16 cellular contexts compared by ENCODE assay signal in genomic region chr21:46127239-46128105, GRCh38. TPM values are rescaled to one million over a fixed set of nuclear protein-coding genes. Genes with fewer than 3 reads are reported as not detected.
DNase-seq lines count a peak whose midpoint lies in the region; ATAC-seq, FAIRE-seq and TF ChIP-seq lines count a peak whose summit lies in the region.
"Had no signal": no experiment of that assay in that cellular context is flagged by ENCODE, and none has a peak within 500 bp of the region (broad histone marks: within the 10 kb centered on the region; RNA-seq: fewer than 3 reads in every experiment).

No MANE protein-coding gene starts in this region.

- H3K4me3 Mint-ChIP-seq in astrocyte (ENCODE audit: unreplicated experiment): peak overlapping the region; percentile 23
- no peak overlapping the region for H3K4me3 Mint-ChIP-seq in osteocyte (ENCODE audit: unreplicated experiment)

- no peak for TF ChIP-seq EP300 in transverse colon (IDR thresholded peaks at IDR 0.05; ENCODE audit: low read depth)

- H3K27ac ChIP-seq in BLaER1 treated with 17β-estradiol and CSF1 and Interleukin-3, amounts not matched to agents 10 nM and 100 nM: no peak overlapping the region
- H3K27ac ChIP-seq in astrocyte (ENCODE audit: low read depth, low read length) (no peak overlapping the region), right cardiac atrium (ENCODE audit: low read length) (peak overlapping the region; percentile 5), transverse colon (peak overlapping the region in 1 of 4 donors; percentile 8)
- H3K27ac ChIP-seq: gastrocnemius medialis had no signal

- H3K4me1 Mint-ChIP-seq in astrocyte (ENCODE audit: low read depth, unreplicated experiment) (no peaks in the 10 kb centered on the region), osteocyte (ENCODE audit: unreplicated experiment) (no peaks in the 10 kb centered on the region)

- intact Hi-C loops in right cardiac atrium (cut with DNase I) (no loop called here), transverse colon (cut with DNase I; ENCODE audit: low total_unique reads) (no loop called here)

- peaks cover 0 to 47% (median 12%) of the 10 kb centered on the region in 11 experiments; a peak in 13 of 22 replicates for H4K20me1 ChIP-seq in BLaER1 treated with 17β-estradiol and CSF1 and Interleukin-3, amounts not matched to agents 10 nM and 100 nM
- peaks cover 83% of the 10 kb centered on the region for H4K20me1 ChIP-seq in astrocyte (ENCODE audit: insufficient read depth, low read length)

- no peaks in the 10 kb centered on the region for H3K9me3 ChIP-seq in BLaER1 treated with 17β-estradiol and CSF1 and Interleukin-3, amounts not matched to agents 10 nM and 100 nM (replicated peaks in 1 of 11)
- no peaks in the 10 kb centered on the region for H3K9me3 ChIP-seq in astrocyte (ENCODE audit: insufficient read depth, low read depth, low read length)
- no peaks in the 10 kb centered on the region for H3K9me3 ChIP-seq in right cardiac atrium (ENCODE audit: control insufficient read depth, low read length)
- H3K9me3 ChIP-seq in transverse colon: no peaks in the 10 kb centered on the region
- H3K9me3 ChIP-seq: gastrocnemius medialis, HAP-1 had no signal

- H3K9ac ChIP-seq in BLaER1 treated with 17β-estradiol and CSF1 and Interleukin-3, amounts not matched to agents 10 nM and 100 nM: peak overlapping the region in 4 of 11 experiments; percentile 2 to 33 (median 16); a peak in 2 of 22 replicates
- H3K9ac ChIP-seq in astrocyte (ENCODE audit: low read length): no peak overlapping the region

- peaks cover 30% of the 10 kb centered on the region for H3K79me2 ChIP-seq in astrocyte (ENCODE audit: insufficient read depth, low read length)

- no peak for TF ChIP-seq POLR2A in transverse colon (IDR thresholded peaks at IDR 0.05)

- H3K27me3 Mint-ChIP-seq in astrocyte (ENCODE audit: low read depth, unreplicated experiment): no peaks in the 10 kb centered on the region
- no peaks in the 10 kb centered on the region for H3K27me3 Mint-ChIP-seq in osteocyte (ENCODE audit: unreplicated experiment)

- H3K4me2 ChIP-seq in BLaER1 treated with 17β-estradiol and CSF1 and Interleukin-3, amounts not matched to agents 10 nM and 100 nM: peak overlapping the region in 10 of 11 experiments; percentile 16 to 90 (median 82); a peak in 19 of 22 replicates
- no peak overlapping the region for H3K4me2 ChIP-seq in astrocyte (ENCODE audit: low read length)

- no peak for FAIRE-seq in astrocyte (lab: Jason Lieb, UNC)
- no peak for FAIRE-seq in D721Med (lab: Jason Lieb, UNC)
- FAIRE-seq: endometrium had no signal

- H3K27me3 ChIP-seq in BLaER1 treated with 17β-estradiol and CSF1 and Interleukin-3, amounts not matched to agents 10 nM and 100 nM: peaks cover 0 to 13% (median 0%) of the 10 kb centered on the region in 11 experiments; a peak in 2 of 22 replicates
- H3K27me3 ChIP-seq in astrocyte (ENCODE audit: insufficient read depth, low read length): no peaks in the 10 kb centered on the region
- H3K27me3 ChIP-seq in right cardiac atrium (ENCODE audit: control insufficient read depth, insufficient read depth): no peaks in the 10 kb centered on the region
- H3K27me3 ChIP-seq in transverse colon: no peaks in the 10 kb centered on the region
- H3K27me3 ChIP-seq: gastrocnemius medialis had no signal

- peaks cover 0 to 39% (median 21%) of the 10 kb centered on the region in 10 experiments; a peak in 18 of 20 replicates for H3K4me1 ChIP-seq in BLaER1 treated with 17β-estradiol and CSF1 and Interleukin-3, amounts not matched to agents 10 nM and 100 nM
- H3K4me1 ChIP-seq in astrocyte (ENCODE audit: insufficient read depth, low read length) (peaks cover 7% of the 10 kb centered on the region), right cardiac atrium (ENCODE audit: control insufficient read depth, insufficient read depth, low read length) (no peaks in the 10 kb centered on the region), transverse colon (no peaks in the 10 kb centered on the region)
- H3K4me1 ChIP-seq: gastrocnemius medialis, HAP-1 had no signal

- H3K4me3 ChIP-seq in BLaER1 treated with 17β-estradiol and CSF1 and Interleukin-3, amounts not matched to agents 10 nM and 100 nM: no peak overlapping the region
- no peak overlapping the region for H3K4me3 ChIP-seq in astrocyte (ENCODE audit: insufficient read depth, low read depth, low read length)
- H3K4me3 ChIP-seq in right cardiac atrium (ENCODE audit: low read length): no peak overlapping the region
- no peak overlapping the region for H3K4me3 ChIP-seq in transverse colon
- H3K4me3 ChIP-seq: gastrocnemius medialis, HAP-1 had no signal

- H3K27ac Mint-ChIP-seq in astrocyte (ENCODE audit: unreplicated experiment) (no peak overlapping the region), osteocyte (ENCODE audit: unreplicated experiment) (no peak overlapping the region)

- H3K36me3 Mint-ChIP-seq in astrocyte (ENCODE audit: low read depth, unreplicated experiment) (peaks cover 8% of the 10 kb centered on the region), osteocyte (ENCODE audit: unreplicated experiment) (peaks cover 15% of the 10 kb centered on the region)

- DNase-seq in astrocyte (ENCODE audit: low read depth) (no peak), right cardiac atrium (peak; percentile 13 to 55 (median 49)), osteocyte (ENCODE audit: extremely low spot score, unreplicated experiment) (peak; percentile 81), transverse colon (no peak), D721Med (ENCODE audit: insufficient read length, low spot score) (no peak)
- DNase-seq: activated CD4-positive, alpha-beta T cell treated with anti-CD3 and anti-CD28 coated beads for 48 hours; NCI-H1105 treated with DMSO at 0.1 percent for 48 hours; NCI-H2227 treated with DMSO at 0.1 percent for 48 hours; SHP77; stimulated activated naive CD8-positive, alpha-beta T cell treated with anti-CD3 and anti-CD28 coated beads, Interleukin-15, Interleukin-2, amounts not matched to agents 100 U/mL and 50 U/mL, for 24 hours had no signal

- H2AFZ ChIP-seq in astrocyte (ENCODE audit: low read depth, low read length): no peak overlapping the region

- H3K9me3 Mint-ChIP-seq in astrocyte (ENCODE audit: unreplicated experiment) (no peaks in the 10 kb centered on the region), osteocyte (ENCODE audit: unreplicated experiment) (no peaks in the 10 kb centered on the region)

- ATAC-seq in right cardiac atrium (no peak), GM21423 (IDR thresholded peaks at IDR 0.05; ENCODE audit: unreplicated experiment) (no peak), HG02870 (IDR thresholded peaks at IDR 0.05; ENCODE audit: unreplicated experiment) (no peak)
- ATAC-seq: gastrocnemius medialis; stimulated activated naive CD8-positive, alpha-beta T cell treated with anti-CD3 and anti-CD28 coated beads, Interleukin-15, Interleukin-2, amounts not matched to agents 100 U/mL and 50 U/mL, for 24 hours had no signal

- in situ Hi-C loops in transverse colon (cut with MboI; ENCODE audit: low pct_ligation_motif_present in 1 of 4, low pct_unique_long_range_greater_than_20kb in 1 of 4, low sequenced_read_pairs in 3 of 4): no loop called here

- TF ChIP-seq CTCF in astrocyte (IDR thresholded peaks at IDR 0.05; ENCODE audit: insufficient read depth, low read depth, low read length): no peak
- TF ChIP-seq CTCF in osteocyte (IDR thresholded peaks at IDR 0.05): no peak
- no peak for TF ChIP-seq CTCF in transverse colon (IDR thresholded peaks at IDR 0.05)
- TF ChIP-seq CTCF in D721Med (IDR thresholded peaks at IDR 0.05; ENCODE audit: insufficient read depth, missing control alignments): no peak

- H3K36me3 ChIP-seq in BLaER1 treated with 17β-estradiol and CSF1 and Interleukin-3, amounts not matched to agents 10 nM and 100 nM: no peaks in the 10 kb centered on the region
- H3K36me3 ChIP-seq in astrocyte (ENCODE audit: insufficient read depth, low read length): peaks cover 31% of the 10 kb centered on the region
- peaks cover 0 to 6% (median 0%) of the 10 kb centered on the region in 4 donors for H3K36me3 ChIP-seq in transverse colon
- H3K36me3 ChIP-seq: gastrocnemius medialis, HAP-1 had no signal

- 91% methylated on average over 40 of the region's 40 CpGs for WGBS in right cardiac atrium
- 40 to 88% methylated on average over 1 to 40 of the region's 40 CpGs for WGBS in transverse colon (ENCODE audit: low coverage in 1 of 2), 2 donors

RNA-seq across cellular contexts. Expression of gene FTCD, which starts 27.9 kb away (rescaled TPM):
- total RNA-seq in astrocyte (1.9 and 2.0 TPM in 2 replicates), right cardiac atrium (1 to 10 TPM; 1.6 to 3.5 (median 2.0) TPM), osteocyte (2.3 and 2.5 TPM in 2 replicates), transverse colon (not detected)
- 1.00 TPM for polyA plus RNA-seq in right cardiac atrium

RNA-seq across cellular contexts. Expression of gene COL6A2, which starts 29.6 kb away (rescaled TPM):
- total RNA-seq in astrocyte: 120 and 194 TPM in 2 replicates
- total RNA-seq in right cardiac atrium: 100 to 1,000 TPM; 198 to 323 (median 274) TPM
- polyA plus RNA-seq in right cardiac atrium: 210 TPM
- 1,821 and 1,951 TPM in 2 replicates for total RNA-seq in osteocyte
- 100 to 1,000 TPM; 172 to 550 (median 346) TPM for total RNA-seq in transverse colon

RNA-seq across cellular contexts. Expression of gene SPATC1L, which starts 56.8 kb away (rescaled TPM):
- total RNA-seq in astrocyte (15.8 and 17.8 TPM in 2 replicates), right cardiac atrium (10 to 100 TPM in 3 of 4 donors, 1 to 10 TPM in 1; 8.8 to 12.0 (median 11.6) TPM), osteocyte (17.5 and 18.9 TPM in 2 replicates), transverse colon (10 to 100 TPM in 1 of 4 donors, 1 to 10 TPM in 2, not detected in 1; 1.2 to 11.0 (median 8.5) TPM)
- 10.3 TPM for polyA plus RNA-seq in right cardiac atrium

Comparison
In these comparisons a context has a peak if more than half of its experiments do, and no peak if none do; other contexts are left out.
1. DNase-seq: peak in right cardiac atrium (3 of 3) and osteocyte (single experiment); none in astrocyte (single experiment), transverse colon (single experiment) and D721Med (single experiment).